ENCODE assay signal across 18 cellular contexts in genomic region chr1:226984521-226985238, GRCh38. TPM values are rescaled to one million over a fixed set of nuclear protein-coding genes. Genes with fewer than 3 reads are reported as not detected.
DNase-seq lines count a peak whose midpoint lies in the region; ATAC-seq and TF ChIP-seq lines count a peak whose summit lies in the region.
"Had no signal": no experiment of that assay in that cellular context is flagged by ENCODE, and none has a peak within 500 bp of the region (broad histone marks: within the 10 kb centered on the region; RNA-seq: fewer than 3 reads in every experiment).

No MANE protein-coding gene starts in this region.

- no peak overlapping the region for H2BK15ac ChIP-seq in neuronal stem cell (ENCODE audit: low read length)

- H3K4me3 ChIP-seq in BLaER1 (no peak overlapping the region), neuronal stem cell (ENCODE audit: low read length in 2 of 2) (no peak overlapping the region)

- H3K9me3 Mint-ChIP-seq in glutamatergic neuron (ENCODE audit: unreplicated experiment): peaks cover 5% of the 10 kb centered on the region
- H3K9me3 Mint-ChIP-seq: activated B cell treated with CpG ODN at 0.5 μM for 24 hours, memory B cell, nephron progenitor cell had no signal

- H3K4me2 ChIP-seq in BLaER1: no peak overlapping the region
- H3K4me2 ChIP-seq in neuronal stem cell (ENCODE audit: insufficient read depth, low read length, poor library complexity, severe bottlenecking): no peak overlapping the region

- no CpG with 5 or more reads among the region's 18 CpGs for WGBS in neuronal stem cell (ENCODE audit: extremely low coverage in 2 of 2, insufficient read length in 2 of 2, insufficient replicate concordance in 1 of 2), 2 donors

- DNase-seq in NCI-H2171 (lab: John Stamatoyannopoulos, UW): peak; percentile 67
- DNase-seq in glutamatergic neuron: no peak
- no peak for DNase-seq in neuronal stem cell (ENCODE audit: low spot score)
- DNase-seq in NCI-H524 treated with DMSO at 0.1 percent for 48 hours (lab: John Stamatoyannopoulos, UW): no peak
- DNase-seq in KG1 (lab: John Stamatoyannopoulos, UW): no peak
- DNase-seq: activated B cell treated with CpG ODN at 0.5 μM for 24 hours, aorta, cortex of kidney, EL, NCI-H187, NCI-H510A treated with DMSO at 0.1 percent for 48 hours, nephron progenitor cell, T-helper 2 cell had no signal

- no peak for TF ChIP-seq CTCF in glutamatergic neuron (IDR thresholded peaks at IDR 0.05; ENCODE audit: partially characterized antibody, unreplicated experiment)

- ATAC-seq in GM21367 (IDR thresholded peaks at IDR 0.05; ENCODE audit: unreplicated experiment) (no peak), GM18505 (IDR thresholded peaks at IDR 0.05; ENCODE audit: unreplicated experiment) (no peak)

- H3K9ac ChIP-seq in BLaER1 (no peak overlapping the region), neuronal stem cell (ENCODE audit: low read depth, low read length, poor library complexity) (no peak overlapping the region)

- H2BK5ac ChIP-seq in neuronal stem cell (ENCODE audit: low read length): peak overlapping the region; percentile 53

- peak overlapping the region; percentile 85 for H3K23ac ChIP-seq in neuronal stem cell (ENCODE audit: low read depth, low read length, poor library complexity)

- H4K20me1 ChIP-seq in BLaER1: peaks cover 18% of the 10 kb centered on the region; the same call in 1 of the 2 replicates

- H2BK120ac ChIP-seq in neuronal stem cell (ENCODE audit: low read depth, low read length): no peak overlapping the region

- H3K4me1 ChIP-seq in BLaER1: peaks cover 18% of the 10 kb centered on the region
- H3K4me1 ChIP-seq in neuronal stem cell (ENCODE audit: control insufficient read depth in 2 of 2, insufficient read depth in 1 of 2, low read depth in 1 of 2, low read length in 2 of 2): no peaks in the 10 kb centered on the region

- H3K4me1 Mint-ChIP-seq in glutamatergic neuron (ENCODE audit: low read depth, unreplicated experiment): peaks cover 21% of the 10 kb centered on the region

- H3K36me3 Mint-ChIP-seq in glutamatergic neuron (ENCODE audit: unreplicated experiment): peaks cover 8% of the 10 kb centered on the region

- peak overlapping the region; percentile 68 for H3K27ac Mint-ChIP-seq in glutamatergic neuron (ENCODE audit: unreplicated experiment)
- H3K27ac Mint-ChIP-seq: activated B cell treated with CpG ODN at 0.5 μM for 24 hours, memory B cell had no signal

- peak overlapping the region; percentile 26 for H2AK5ac ChIP-seq in neuronal stem cell (ENCODE audit: low read depth, low read length)

- H3K27me3 ChIP-seq in BLaER1: no peaks in the 10 kb centered on the region
- H3K27me3 ChIP-seq in neuronal stem cell (ENCODE audit: control insufficient read depth in 3 of 3, insufficient read depth in 3 of 3, low read depth in 1 of 3, low read length in 3 of 3): no peaks in the 10 kb centered on the region

- H3K79me1 ChIP-seq in neuronal stem cell (ENCODE audit: low read depth, low read length): no peaks in the 10 kb centered on the region

- peak overlapping the region; percentile 92 for H4K91ac ChIP-seq in neuronal stem cell (ENCODE audit: low read depth, low read length, poor library complexity)

- peak overlapping the region; percentile 44 for H3K18ac ChIP-seq in neuronal stem cell (ENCODE audit: low read length)

- H3K27me3 Mint-ChIP-seq in glutamatergic neuron (ENCODE audit: unreplicated experiment): peaks cover 9% of the 10 kb centered on the region
- H3K27me3 Mint-ChIP-seq: activated B cell treated with CpG ODN at 0.5 μM for 24 hours, memory B cell had no signal

- H3K4me3 Mint-ChIP-seq in glutamatergic neuron (ENCODE audit: unreplicated experiment): no peak overlapping the region
- H3K4me3 Mint-ChIP-seq: activated B cell treated with CpG ODN at 0.5 μM for 24 hours, memory B cell, nephron progenitor cell had no signal

- H3K14ac ChIP-seq in neuronal stem cell (ENCODE audit: low read length): peak overlapping the region; percentile 38

- peak overlapping the region; percentile 65 for H4K8ac ChIP-seq in neuronal stem cell (ENCODE audit: low read depth, low read length)

- H3K36me3 ChIP-seq in BLaER1 (peaks cover 89% of the 10 kb centered on the region), neuronal stem cell (replicated peaks in 1 of 2; ENCODE audit: control insufficient read depth in 2 of 2, insufficient read depth in 2 of 2, low read length in 2 of 2) (peaks cover 0 to 27% of the 10 kb centered on the region in 2 donors)

- peak overlapping the region; percentile 22 for H2BK12ac ChIP-seq in neuronal stem cell (ENCODE audit: low read length)

- no peaks in the 10 kb centered on the region for H3K9me3 ChIP-seq in BLaER1
- H3K9me3 ChIP-seq in neuronal stem cell (replicated peaks in 1 of 2; ENCODE audit: control insufficient read depth in 2 of 2, insufficient read depth in 1 of 2, low read depth in 1 of 2, low read length in 2 of 2): peaks cover 0 to 2% of the 10 kb centered on the region in 2 donors

- H3K4ac ChIP-seq in neuronal stem cell (ENCODE audit: low read length): no peak overlapping the region

- TF ChIP-seq POLR2A in GM18505 (IDR thresholded peaks at IDR 0.05; ENCODE audit: borderline replicate concordance, extremely low read depth, insufficient read depth, insufficient read length): no peak

- H2AFZ ChIP-seq in neuronal stem cell (ENCODE audit: low read length): no peak overlapping the region

- H3K27ac ChIP-seq in BLaER1 (peak overlapping the region; percentile 13; the same call in 1 of the 2 replicates), neuronal stem cell (replicated peaks; ENCODE audit: low read length) (no peak overlapping the region)
- H3K27ac ChIP-seq: epithelial cell of prostate had no signal

RNA-seq across cellular contexts. Expression of gene COQ8A, which starts 44.6 kb away (rescaled TPM):
- total RNA-seq in glutamatergic neuron (ENCODE audit: unreplicated experiment): 41.9 TPM
- polyA plus RNA-seq in neuronal stem cell (2013, experiment 1 of 2): 9.2 TPM
- 8.8 TPM for polyA plus RNA-seq in neuronal stem cell (2013, experiment 2 of 2)
